29 cellular contexts compared by ENCODE assay signal in the genomic region with DNA sequence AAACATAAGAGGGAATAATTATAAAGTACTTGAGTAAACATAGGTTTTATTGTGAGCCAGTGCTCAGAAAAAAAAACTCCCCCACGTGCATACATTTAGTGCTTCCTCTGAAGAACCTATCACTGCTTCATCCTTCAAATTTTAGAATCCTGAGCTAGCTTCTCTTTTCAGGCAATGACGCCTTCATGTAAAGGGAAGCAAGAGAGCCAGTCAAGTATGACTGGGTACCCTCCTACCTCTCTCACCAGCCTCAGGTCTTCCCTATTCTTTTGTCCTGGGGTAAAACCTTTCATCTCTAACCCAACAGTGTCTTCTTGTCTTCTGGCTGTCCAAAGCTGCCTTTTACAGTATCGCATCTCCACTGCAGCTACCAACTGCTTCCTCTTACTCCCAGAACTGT. TPM values are rescaled to one million over a fixed set of nuclear protein-coding genes. Genes with fewer than 3 reads are reported as not detected.
DNase-seq lines count a peak whose midpoint lies in the region; ATAC-seq and TF ChIP-seq lines count a peak whose summit lies in the region.
"Had no signal": no experiment of that assay in that cellular context is flagged by ENCODE, and none has a peak within 500 bp of the region (broad histone marks: within the 10 kb centered on the region; RNA-seq: fewer than 3 reads in every experiment).

No MANE protein-coding gene starts in this region.

- TF ChIP-seq CTCF in DOHH2 (IDR thresholded peaks at IDR 0.05; ENCODE audit: low read depth, low read length, poor library complexity, severe bottlenecking) (no peak), NB4 (IDR thresholded peaks at IDR 0.05; ENCODE audit: low read depth, low read length) (no peak)
- no peak for TF ChIP-seq CTCF in activated CD8-positive, alpha-beta T cell treated with anti-CD3 and anti-CD28 coated beads for 36 hours (IDR thresholded peaks at IDR 0.05)

- DNase-seq in NB4 (ENCODE audit: low read depth) (peak; percentile 2), retina (peak; percentile 2), SIG-M5 (lab: John Stamatoyannopoulos, UW) (no peak)
- no peak for DNase-seq in activated CD8-positive, alpha-beta T cell treated with anti-CD3 and anti-CD28 coated beads for 36 hours
- no peak for DNase-seq in stimulated activated CD4-positive, alpha-beta T cell treated with anti-CD3 and anti-CD28 coated beads, Interleukin-4, amount 100 ng/mL, for 4 hours
- DNase-seq in activated CD4-positive, CD25-positive, alpha-beta regulatory T cell treated with anti-CD3 and anti-CD28 coated beads, Interleukin-2, amount 50 U/mL, for 72 hours, result no peak
- DNase-seq: activated CD4-positive, alpha-beta T cell treated with anti-CD3 and anti-CD28 coated beads, Interleukin-2, amount 50 U/mL, for 48 hours; activated CD8-positive, alpha-beta memory T cell treated with anti-CD3 and anti-CD28 coated beads, Interleukin-2, amount 50 U/mL, for 48 hours; aorta; effector memory CD4-positive, alpha-beta T cell; erythroblast; heart left ventricle; HFFc6; IMR-90; kidney glomerular epithelial cell; NCI-H1436; NCI-H2107; NK-92 treated with Interleukin-12 subunit alpha and Interleukin-12 subunit beta, amount 100 ng/mL, for 24 hours; posterior cingulate gyrus; stimulated activated CD4-positive, alpha-beta T cell treated with anti-CD3 and anti-CD28 coated beads, Interleukin-12 subunit alpha, Interleukin-12 subunit beta, amount 100 ng/mL, for 4 hours; stimulated activated naive CD4-positive, alpha-beta T cell treated with Interleukin-2 at 50 U/mL for 16 hours had no signal

- no peaks in the 10 kb centered on the region for H3K27me3 Mint-ChIP-seq in activated CD8-positive, alpha-beta T cell treated with anti-CD3 and anti-CD28 coated beads for 36 hours
- H3K27me3 Mint-ChIP-seq: activated naive CD8-positive, alpha-beta T cell had no signal

- no peaks in the 10 kb centered on the region for H3K9me3 Mint-ChIP-seq in activated CD8-positive, alpha-beta T cell treated with anti-CD3 and anti-CD28 coated beads for 36 hours
- H3K9me3 Mint-ChIP-seq: HFFc6 had no signal

- H3K9me2 ChIP-seq in DOHH2 (replicated peaks; ENCODE audit: control insufficient read depth, low read length), result no peaks in the 10 kb centered on the region

- H3K79me2 ChIP-seq in DOHH2 (ENCODE audit: control insufficient read depth, low read length), result no peaks in the 10 kb centered on the region

- peak overlapping the region; percentile 1 for H3K27ac Mint-ChIP-seq in activated CD8-positive, alpha-beta T cell treated with anti-CD3 and anti-CD28 coated beads for 36 hours
- H3K27ac Mint-ChIP-seq: activated naive CD8-positive, alpha-beta T cell; HFFc6 had no signal

- H4K20me1 ChIP-seq in DOHH2 (ENCODE audit: control insufficient read depth, insufficient read depth, low read depth, low read length), result no peaks in the 10 kb centered on the region

- H3K36me3 ChIP-seq in DOHH2 (ENCODE audit: control insufficient read depth, low read length), result no peaks in the 10 kb centered on the region
- H3K36me3 ChIP-seq: cardiac muscle cell, heart left ventricle, vagina had no signal

- ATAC-seq in activated CD8-positive, alpha-beta T cell treated with anti-CD3 and anti-CD28 coated beads for 36 hours, result no peak
- ATAC-seq in GM18858 (IDR thresholded peaks at IDR 0.05; ENCODE audit: unreplicated experiment), result no peak
- ATAC-seq: heart left ventricle, sciatic nerve had no signal

- 0 out of 2 replicates have a peak overlapping the region, but pooled peaks have one; percentile 2 for H3K4me2 ChIP-seq in DOHH2 (ENCODE audit: low read length)

- peaks cover 7% of the 10 kb centered on the region for H3K4me1 ChIP-seq in DOHH2 (ENCODE audit: control insufficient read depth, low read length)

- no peaks in the 10 kb centered on the region for H3F3A ChIP-seq in DOHH2 (ENCODE audit: control insufficient read depth, insufficient read depth)

- H3K4me3 ChIP-seq in DOHH2 (ENCODE audit: low read length) (no peak overlapping the region), NB4 (ENCODE audit: low read depth, low read length) (no peak overlapping the region)
- H3K4me3 ChIP-seq: cardiac muscle cell, coronary artery, heart left ventricle, lung, vagina had no signal

- CTCF ChIA-PET in activated CD8-positive, alpha-beta T cell treated with anti-CD3 and anti-CD28 coated beads for 36 hours (lab: Charles Lee), result interaction anchor here (1.4 kb wide), 1 partner anchor 11 kb away, joined by 6 read pairs; no protein-coding TSS in a partner anchor

- H3K9me3 ChIP-seq in DOHH2 (ENCODE audit: control insufficient read depth, insufficient read depth, low read length), result no peaks in the 10 kb centered on the region
- H3K9me3 ChIP-seq: heart left ventricle, vagina had no signal

- H3K4me3 Mint-ChIP-seq in activated CD8-positive, alpha-beta T cell treated with anti-CD3 and anti-CD28 coated beads for 36 hours, result no peak overlapping the region
- H3K4me3 Mint-ChIP-seq: activated naive CD8-positive, alpha-beta T cell; HFFc6 had no signal

- peaks cover 13% of the 10 kb centered on the region for H3K4me1 Mint-ChIP-seq in activated CD8-positive, alpha-beta T cell treated with anti-CD3 and anti-CD28 coated beads for 36 hours (ENCODE audit: low read depth)

- no peaks in the 10 kb centered on the region for H3K27me3 ChIP-seq in DOHH2 (ENCODE audit: control insufficient read depth, low read length)
- H3K27me3 ChIP-seq: cardiac muscle cell, heart left ventricle, vagina had no signal

- POLR2A ChIA-PET in activated CD8-positive, alpha-beta T cell treated with anti-CD3 and anti-CD28 coated beads for 36 hours (lab: Charles Lee), result no interaction called here

- TF ChIP-seq POLR2A in NB4 (IDR thresholded peaks at IDR 0.05; ENCODE audit: extremely low read depth, insufficient read length), result no peak

- intact Hi-C loops in activated CD8-positive, alpha-beta T cell treated with anti-CD3 and anti-CD28 coated beads for 36 hours (cut with micrococcal nuclease), result no loop called here

- no peak overlapping the region for H3K27ac ChIP-seq in DOHH2 (ENCODE audit: low read depth, low read length)
- H3K27ac ChIP-seq: cardiac muscle cell, coronary artery, vagina had no signal

- H3K36me3 Mint-ChIP-seq in activated CD8-positive, alpha-beta T cell treated with anti-CD3 and anti-CD28 coated beads for 36 hours (ENCODE audit: low read depth), result no peaks in the 10 kb centered on the region

RNA-seq across cellular contexts. Expression of a gene that starts 32.0 kb away (rescaled TPM):
- 10 to 100 TPM; 15.9 to 17.6 TPM for total RNA-seq in activated CD8-positive, alpha-beta T cell treated with anti-CD3 and anti-CD28 coated beads for 36 hours

Comparison
In these comparisons a context has a peak if more than half of its experiments do, and no peak if none do; other contexts are left out.
1. DNase-seq: peak in NB4 (single experiment) and retina (single experiment); none in activated CD8-positive, alpha-beta T cell treated with anti-CD3 and anti-CD28 coated beads for 36 hours (single experiment), SIG-M5 (single experiment), stimulated activated CD4-positive, alpha-beta T cell treated with anti-CD3 and anti-CD28 coated beads, Interleukin-4, amount 100 ng/mL, for 4 hours (0 of 2) and activated CD4-positive, CD25-positive, alpha-beta regulatory T cell treated with anti-CD3 and anti-CD28 coated beads, Interleukin-2, amount 50 U/mL, for 72 hours (single experiment).